In the genomic region with DNA sequence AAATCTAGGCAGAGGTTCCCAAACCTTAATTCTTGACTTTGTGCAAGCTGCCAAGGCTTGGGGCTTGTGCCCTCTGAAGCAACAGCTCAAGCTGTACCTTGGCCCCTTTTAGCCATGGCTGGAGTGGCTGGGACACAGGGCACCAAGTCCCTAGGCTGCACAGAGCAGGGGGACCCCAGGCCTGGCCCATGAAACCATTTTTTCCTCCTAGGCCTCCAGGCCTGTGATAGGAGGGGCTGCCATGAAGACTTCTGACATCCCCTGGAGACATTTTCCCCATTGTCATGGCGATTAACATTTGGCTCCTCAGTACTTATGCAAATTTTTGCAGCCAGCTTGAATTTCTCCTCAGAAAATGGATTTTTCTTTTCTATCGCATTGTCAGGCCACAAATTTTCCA, we compare ENCODE assay signal across 7 cellular contexts.
DNase-seq lines count a peak whose midpoint lies in the region; ATAC-seq, FAIRE-seq and TF ChIP-seq lines count a peak whose summit lies in the region.
"Not testable (repeated sequence)": the region's sequence is repeated elsewhere in the genome, so short reads cannot be mapped to it uniquely, and the experiment has no call there.

No MANE protein-coding gene starts in this region.

- WGBS in A549 (ENCODE audit: missing lambda C conversion rate) = 47% methylated on average over 2 of the region's 2 CpGs
- WGBS in K562 (ENCODE audit: insufficient coverage, low coverage, missing lambda C conversion rate) = 9% methylated on average over 2 of the region's 2 CpGs
- WGBS in endodermal cell (ENCODE audit: insufficient coverage in 1 of 2, insufficient read length in 1 of 2), 2 experiments = 76 to 88% methylated on average over 2 of the region's 2 CpGs
- no CpG with 5 or more reads among the region's 2 CpGs for WGBS in mesendoderm (ENCODE audit: extremely low coverage, insufficient coverage, low lambda C conversion rate)

- H3K4me2 ChIP-seq in A549; BLaER1; K562 (ENCODE audit: insufficient read depth, low read length); mesendoderm (ENCODE audit: low read length): not testable (repeated sequence)

- not testable (repeated sequence) for H3K4ac ChIP-seq in mesendoderm (ENCODE audit: low read depth, low read length)

- not testable (repeated sequence) for H3K4me3 Mint-ChIP-seq in endodermal cell
- H3K4me3 Mint-ChIP-seq in endothelial cell (ENCODE audit: unreplicated experiment) = peak overlapping the region; percentile 79

- H3K9me3 ChIP-seq in A549 (peaks cover 32% of the 10 kb centered on the region), BLaER1 (peaks cover 33% of the 10 kb centered on the region), endodermal cell (ENCODE audit: control insufficient read depth, low read length) (peaks cover 54% of the 10 kb centered on the region)
- not testable (repeated sequence) for H3K9me3 ChIP-seq in HEK293 (ENCODE audit: control insufficient read depth, insufficient read depth, low read depth, low read length); K562 (replicated peaks; ENCODE audit: control insufficient read depth, insufficient read depth, low read depth, low read length)

- not testable (repeated sequence) for H3K27ac ChIP-seq in A549; BLaER1; HEK293 (ENCODE audit: extremely low read depth, low read depth, low read length); K562 (ENCODE audit: extremely low read depth, low read depth, low read length); endodermal cell (ENCODE audit: low read depth, low read length); mesendoderm (ENCODE audit: low read depth, low read length)

- H3K4me1 Mint-ChIP-seq in endodermal cell; endothelial cell (ENCODE audit: unreplicated experiment): not testable (repeated sequence)

- CTCF ChIA-PET in A549 (lab: Yijun Ruan, JAX) = interaction anchor here (0.7 kb wide), 1 partner anchor 96 kb away, joined by 3 read pairs; no protein-coding TSS in a partner anchor
- CTCF ChIA-PET in HEK293 (lab: Yijun Ruan, JAX); K562 (lab: Yijun Ruan, JAX; ENCODE audit: low intra/inter-chr PET ratio): not testable (repeated sequence)

- not testable (repeated sequence) for TF ChIP-seq RAD21 in A549 (conservative IDR thresholded peaks at IDR 0.05 in 1 of 2, IDR thresholded peaks at IDR 0.05 in 1 of 2); K562 (CRISPR knock-in tag; conservative IDR thresholded peaks at IDR 0.05 in 1 of 2, IDR thresholded peaks at IDR 0.05 in 1 of 2)

- H2AFZ ChIP-seq in K562 (ENCODE audit: low read depth, low read length) = not testable (repeated sequence)

- H3K4me3 ChIP-seq in A549; HEK293 (ENCODE audit: low read depth, low read length); K562; mesendoderm (ENCODE audit: low read length): not testable (repeated sequence)
- H3K4me3 ChIP-seq in BLaER1 (peak overlapping the region; percentile 30; the same call in 1 of the 2 replicates), endodermal cell (ENCODE audit: low read length) (peak overlapping the region; percentile 44)

- TF ChIP-seq CTCF in A549 (IDR thresholded peaks at IDR 0.05); HEK293 (tag by site-specific recombination; IDR thresholded peaks at IDR 0.05); K562 (IDR thresholded peaks at IDR 0.05 in 2 of 3, conservative IDR thresholded peaks at IDR 0.05 in 1 of 3; ENCODE audit: insufficient read depth in 2 of 3, low read depth in 1 of 3, low read length in 3 of 3); endodermal cell (conservative IDR thresholded peaks at IDR 0.05); endothelial cell (IDR thresholded peaks at IDR 0.05; ENCODE audit: unreplicated experiment): not testable (repeated sequence)

- DNase-seq in A549 (ENCODE audit: low read depth in 1 of 2, low spot score in 1 of 2); K562 (ENCODE audit: extremely low read depth in 1 of 4, low spot score in 3 of 4); endodermal cell; endothelial cell (ENCODE audit: low spot score): not testable (repeated sequence)
- peak; percentile 3 for DNase-seq in mesendoderm

- FAIRE-seq in A549 (lab: Jason Lieb, UNC); K562 (lab: Jason Lieb, UNC): not testable (repeated sequence)

- not testable (repeated sequence) for H3K56ac ChIP-seq in mesendoderm (ENCODE audit: low read length)

- H4K20me1 ChIP-seq in BLaER1; K562 (replicated peaks; ENCODE audit: control insufficient read depth, insufficient read depth, low read length): not testable (repeated sequence)

- H3K27me3 ChIP-seq in BLaER1; K562 (ENCODE audit: control insufficient read depth in 2 of 2, insufficient read depth in 2 of 2, low read length in 2 of 2); endodermal cell (ENCODE audit: control insufficient read depth, insufficient read depth, low read length, poor library complexity, severe bottlenecking); mesendoderm (ENCODE audit: insufficient read depth, low read length, poor library complexity): not testable (repeated sequence)

- BruUV-seq in K562 (replicated peaks; lab: Mats Ljungman, UMichigan) = not testable (repeated sequence)

- not testable (repeated sequence) for H3K23ac ChIP-seq in mesendoderm (ENCODE audit: low read length)

- H2AK5ac ChIP-seq in mesendoderm (ENCODE audit: low read length) = not testable (repeated sequence)

- not testable (repeated sequence) for H3K79me2 ChIP-seq in K562 (ENCODE audit: control insufficient read depth, insufficient read depth, low read length); mesendoderm (ENCODE audit: control insufficient read depth, insufficient read depth, low read length)

- not testable (repeated sequence) for H4K8ac ChIP-seq in mesendoderm (ENCODE audit: low read depth, low read length)

- TF ChIP-seq EP300 in A549 (IDR thresholded peaks at IDR 0.05); K562 (IDR thresholded peaks at IDR 0.05; ENCODE audit: low read length): not testable (repeated sequence)

- not testable (repeated sequence) for H2BK120ac ChIP-seq in mesendoderm (ENCODE audit: low read depth, low read length)

- H2BK15ac ChIP-seq in mesendoderm (replicated peaks; ENCODE audit: low read depth) = not testable (repeated sequence)

- intact Hi-C loops in K562 (cut with micrococcal nuclease) = not testable (repeated sequence)

- H3K18ac ChIP-seq in mesendoderm (ENCODE audit: low read length) = not testable (repeated sequence)

- not testable (repeated sequence) for H2BK5ac ChIP-seq in mesendoderm (ENCODE audit: low read length)

- not testable (repeated sequence) for H3K36me3 ChIP-seq in BLaER1; HEK293 (ENCODE audit: control insufficient read depth in 2 of 2, insufficient read depth in 1 of 2, low read length in 2 of 2); K562 (ENCODE audit: control insufficient read depth, insufficient read depth, low read length); endodermal cell (ENCODE audit: control insufficient read depth, insufficient read depth, low read length); mesendoderm (ENCODE audit: control insufficient read depth, insufficient read depth, low read length)

- H3K27ac Mint-ChIP-seq in endodermal cell; endothelial cell (ENCODE audit: unreplicated experiment): not testable (repeated sequence)

- POLR2A ChIA-PET in A549 (lab: Yijun Ruan, JAX); HEK293 (lab: Yijun Ruan, JAX); K562 (lab: Yijun Ruan, JAX): not testable (repeated sequence)

- not testable (repeated sequence) for H3K4me1 ChIP-seq in A549; BLaER1; HEK293 (ENCODE audit: control insufficient read depth, insufficient read depth, low read length); K562 (replicated peaks in 1 of 2; ENCODE audit: control insufficient read depth in 2 of 2, insufficient read depth in 2 of 2, low read length in 2 of 2); endodermal cell (ENCODE audit: control insufficient read depth, insufficient read depth, low read length); mesendoderm (ENCODE audit: control insufficient read depth, low read depth, low read length)

- not testable (repeated sequence) for TF ChIP-seq POLR2A in A549 (IDR thresholded peaks at IDR 0.05; ENCODE audit: low read length); K562 (conservative IDR thresholded peaks at IDR 0.05)

- in situ Hi-C loops in K562 (cut with MboI) = not testable (repeated sequence)

- not testable (repeated sequence) for ATAC-seq in A549, K562

- H3K9ac ChIP-seq in BLaER1; K562 (ENCODE audit: insufficient read depth in 1 of 2, low read depth in 2 of 2, low read length in 2 of 2); endodermal cell (ENCODE audit: extremely low read depth, low read length, poor library complexity, severe bottlenecking); mesendoderm (ENCODE audit: low read length): not testable (repeated sequence)

- H4K5ac ChIP-seq in mesendoderm (ENCODE audit: low read length) = not testable (repeated sequence)

- not testable (repeated sequence) for H3K27me3 Mint-ChIP-seq in endodermal cell (ENCODE audit: insufficient read depth); endothelial cell (ENCODE audit: unreplicated experiment)

- H3K9me1 ChIP-seq in K562 (ENCODE audit: control insufficient read depth, insufficient read depth, low read length) = not testable (repeated sequence)

- H3K9me3 Mint-ChIP-seq in endodermal cell = peaks cover 56% of the 10 kb centered on the region
- not testable (repeated sequence) for H3K9me3 Mint-ChIP-seq in endothelial cell (ENCODE audit: unreplicated experiment)

- H3K79me1 ChIP-seq in mesendoderm (ENCODE audit: low read length) = not testable (repeated sequence)

- H3K36me3 Mint-ChIP-seq in endodermal cell (ENCODE audit: low read depth) (peaks cover 72% of the 10 kb centered on the region), endothelial cell (ENCODE audit: low read depth, unreplicated experiment) (peaks cover 78% of the 10 kb centered on the region)
